8 cellular contexts compared by ENCODE assay signal in the genomic region with DNA sequence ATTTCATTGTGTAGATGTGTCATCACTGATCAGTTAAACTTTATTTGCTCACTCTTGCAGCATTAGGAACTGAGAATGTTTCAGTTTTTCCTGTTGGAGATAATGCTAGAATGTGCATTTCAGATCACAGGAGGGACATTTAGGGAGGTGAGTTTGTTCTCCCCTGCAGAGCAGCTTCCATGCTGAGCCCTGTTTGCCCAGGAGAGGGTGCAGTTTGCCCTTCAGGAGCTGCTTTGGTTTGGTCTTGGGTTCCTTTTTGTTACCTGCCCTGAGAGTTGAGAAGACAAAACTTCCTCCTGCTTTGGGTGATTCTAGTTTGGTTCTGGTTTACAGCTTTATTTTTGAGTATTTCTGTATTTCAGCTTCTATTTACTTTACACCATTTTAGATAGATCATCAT. TPM values are rescaled to one million over a fixed set of nuclear protein-coding genes. Genes with fewer than 3 reads are reported as not detected.
DNase-seq lines count a peak whose midpoint lies in the region; ATAC-seq, FAIRE-seq and TF ChIP-seq lines count a peak whose summit lies in the region.

No MANE protein-coding gene starts in this region.

- TF ChIP-seq POLR2A in right lobe of liver (IDR thresholded peaks at IDR 0.05) = no peak

- FAIRE-seq in urothelium cell line (lab: Jason Lieb, UNC) = peak; percentile 79

- TF ChIP-seq CTCF in ascending aorta (IDR thresholded peaks at IDR 0.05) (peak in 2 of 3 experiments; percentile 63 to 68), right lobe of liver (IDR thresholded peaks at IDR 0.05) (peak; percentile 55 to 72 (median 60))

- no peaks in the 10 kb centered on the region for H3K27me3 ChIP-seq in ascending aorta
- no peaks in the 10 kb centered on the region for H3K27me3 ChIP-seq in right lobe of liver

- ATAC-seq in HG03280 (IDR thresholded peaks at IDR 0.05; ENCODE audit: unreplicated experiment) = peak; percentile 50
- ATAC-seq in right lobe of liver = peak; percentile 62 to 69 (median 66)

- no peaks in the 10 kb centered on the region for H3K9me3 ChIP-seq in ascending aorta
- H3K9me3 ChIP-seq in right lobe of liver = no peaks in the 10 kb centered on the region

- H3K4me3 ChIP-seq in ascending aorta (no peak overlapping the region), right lobe of liver (no peak overlapping the region)

- peaks cover 0 to under 1% of the 10 kb centered on the region in 2 donors for H3K36me3 ChIP-seq in ascending aorta
- H3K36me3 ChIP-seq in right lobe of liver = no peaks in the 10 kb centered on the region

- H3K4me1 ChIP-seq in ascending aorta = peaks cover 8 to 12% of the 10 kb centered on the region in 2 donors
- H3K4me1 ChIP-seq in right lobe of liver = peaks cover 0 to 6% (median 2%) of the 10 kb centered on the region in 4 donors

- no peak overlapping the region for H3K27ac ChIP-seq in ascending aorta
- no peak overlapping the region for H3K27ac ChIP-seq in right lobe of liver

- intact Hi-C loops in ascending aorta (cut with DNase I) (loop anchor here (1.0 kb wide), 1 partner anchor 39 kb away; no protein-coding TSS in a partner anchor), right lobe of liver (cut with DNase I) (no loop called here)

- DNase-seq in GDM1 (lab: John Stamatoyannopoulos, UW) = peak; percentile 43
- DNase-seq in T-helper 1 cell = peak in 4 of 5 donors; percentile 49 to 65 (median 58)
- peak in 1 of 2 donors; percentile 63 for DNase-seq in ascending aorta (ENCODE audit: low spot score in 2 of 2)
- DNase-seq in right lobe of liver = peak in 1 of 3 donors; percentile 42
- DNase-seq in urothelium cell line (ENCODE audit: low spot score) = peak; percentile 44
- no peak for DNase-seq in cortex of kidney (lab: John Stamatoyannopoulos, UW)
- no peak for DNase-seq in occipital lobe (lab: John Stamatoyannopoulos, UW)

RNA-seq across cellular contexts. Expression of gene DGKD, which starts 49.9 kb away (rescaled TPM):
- total RNA-seq in ascending aorta (28.3 TPM), right lobe of liver (10 to 100 TPM in 4 of 6 experiments, 1 to 10 TPM in 2; 6.5 to 16.6 (median 14.2) TPM), occipital lobe (33.1 TPM)

Comparison
In these comparisons a context has a peak if more than half of its experiments do, and no peak if none do; other contexts are left out.
1. DNase-seq: peak in GDM1 (single experiment), T-helper 1 cell (4 of 5) and urothelium cell line (single experiment); none in cortex of kidney (single experiment) and occipital lobe (single experiment).